ENCODE assay signal across 11 cellular contexts in genomic region chr1:39080269-39080826, GRCh38. TPM values are rescaled to one million over a fixed set of nuclear protein-coding genes. Genes with fewer than 3 reads are reported as not detected.
A peak's percentile ranks its signal among the peaks of the same experiment; 100 is the strongest.
DNase-seq lines count a peak whose midpoint lies in the region; ATAC-seq and TF ChIP-seq lines count a peak whose summit lies in the region.
"Had no signal": no experiment of that assay in that cellular context is flagged by ENCODE, and none has a peak within 500 bp of the region (broad histone marks: within the 10 kb centered on the region; RNA-seq: fewer than 3 reads in every experiment).

No MANE protein-coding gene starts in this region.

- H3K4me1 ChIP-seq in lower lobe of right lung (peaks cover 13% of the 10 kb centered on the region), testis (peaks cover 18% of the 10 kb centered on the region), transverse colon (peaks cover 0 to 17% (median 13%) of the 10 kb centered on the region in 4 donors)

- intact Hi-C loops in lower lobe of right lung (cut with DNase I) (no loop called here), testis (cut with DNase I; ENCODE audit: low total_unique reads) (no loop called here), transverse colon (cut with DNase I; ENCODE audit: low total_unique reads) (no loop called here)

- peak overlapping the region; percentile 65 for H3K4me3 Mint-ChIP-seq in activated naive CD4-positive, alpha-beta T cell treated with anti-CD3 and anti-CD28 coated beads, Interleukin-2, amount 10 ng/mL, durations not matched to agents 7 days and 5 days
- peak overlapping the region; percentile 79 for H3K4me3 Mint-ChIP-seq in activated naive CD8-positive, alpha-beta T cell treated with anti-CD3 and anti-CD28 coated beads, Interleukin-2, amount 10 ng/mL, durations not matched to agents 7 days and 5 days

- H3K4me1 Mint-ChIP-seq in activated naive CD4-positive, alpha-beta T cell treated with anti-CD3 and anti-CD28 coated beads, Interleukin-2, amount 10 ng/mL, durations not matched to agents 7 days and 5 days = peaks cover 8% of the 10 kb centered on the region
- no peaks in the 10 kb centered on the region for H3K4me1 Mint-ChIP-seq in activated naive CD8-positive, alpha-beta T cell treated with anti-CD3 and anti-CD28 coated beads, Interleukin-2, amount 10 ng/mL, durations not matched to agents 7 days and 5 days

- H3K27ac ChIP-seq in lower lobe of right lung (no peak overlapping the region), testis (peak overlapping the region; percentile 5 to 68), transverse colon (no peak overlapping the region)

- no peaks in the 10 kb centered on the region for H3K9me3 ChIP-seq in lower lobe of right lung
- no peaks in the 10 kb centered on the region for H3K9me3 ChIP-seq in testis
- no peaks in the 10 kb centered on the region for H3K9me3 ChIP-seq in transverse colon
- H3K9me3 ChIP-seq: tibial artery had no signal

- WGBS in testis, 2 donors = 46 to 59% methylated on average over 12 of the region's 12 CpGs
- 0 to 71% methylated on average over 1 to 12 of the region's 12 CpGs for WGBS in transverse colon (ENCODE audit: low coverage in 1 of 2), 2 donors

- TF ChIP-seq POLR2A in testis (IDR thresholded peaks at IDR 0.05) (no peak), transverse colon (IDR thresholded peaks at IDR 0.05) (no peak)

- in situ Hi-C loops in transverse colon (cut with MboI; ENCODE audit: low pct_ligation_motif_present in 1 of 4, low pct_unique_long_range_greater_than_20kb in 1 of 4, low sequenced_read_pairs in 3 of 4) = loop anchor here in 3 of 4 donors (10.0 to 25.0 kb wide), 2 partner anchors 206 to 457 kb away; partner anchors contain the start of gene MYCBP (in 1 of the 3)

- no peak for TF ChIP-seq EP300 in transverse colon (IDR thresholded peaks at IDR 0.05; ENCODE audit: low read depth)

- H3K9me3 Mint-ChIP-seq in activated naive CD4-positive, alpha-beta T cell treated with anti-CD3 and anti-CD28 coated beads, Interleukin-2, amount 10 ng/mL, durations not matched to agents 7 days and 5 days = no peaks in the 10 kb centered on the region
- H3K9me3 Mint-ChIP-seq in activated naive CD4-positive, alpha-beta T cell treated with anti-CD3 and anti-CD28 coated beads, Interleukin-2, amount 50 U/mL, for 72 hours = no peaks in the 10 kb centered on the region
- no peaks in the 10 kb centered on the region for H3K9me3 Mint-ChIP-seq in activated naive CD8-positive, alpha-beta T cell treated with anti-CD3 and anti-CD28 coated beads, Interleukin-2, amount 10 ng/mL, durations not matched to agents 7 days and 5 days

- H3K4me3 ChIP-seq in lower lobe of right lung (peak overlapping the region; percentile 55), testis (peak overlapping the region; percentile 62 to 66), transverse colon (peak overlapping the region in 1 of 4 donors; percentile 50)

- no peak for DNase-seq in activated naive CD4-positive, alpha-beta T cell treated with anti-CD3 and anti-CD28 coated beads, Interleukin-2, amount 10 ng/mL, durations not matched to agents 7 days and 5 days
- DNase-seq in activated naive CD4-positive, alpha-beta T cell treated with anti-CD3 and anti-CD28 coated beads, Interleukin-2, amount 50 U/mL, for 72 hours (ENCODE audit: low spot score in 2 of 2) = no peak
- no peak for DNase-seq in activated naive CD8-positive, alpha-beta T cell treated with anti-CD3 and anti-CD28 coated beads, Interleukin-2, amount 10 ng/mL, durations not matched to agents 7 days and 5 days
- DNase-seq in lower lobe of right lung (no peak), testis (no peak), transverse colon (no peak), NCI-H1694 treated with DMSO at 0.1 percent for 48 hours (lab: John Stamatoyannopoulos, UW) (no peak)
- DNase-seq in activated CD4-positive, CD25-positive, alpha-beta regulatory T cell (lab: John Stamatoyannopoulos, UW) = no peak
- DNase-seq: GOT3, NCI-H510A, tibial artery had no signal

- no peaks in the 10 kb centered on the region for H3K36me3 Mint-ChIP-seq in activated naive CD4-positive, alpha-beta T cell treated with anti-CD3 and anti-CD28 coated beads, Interleukin-2, amount 10 ng/mL, durations not matched to agents 7 days and 5 days
- peaks cover 10 to 14% of the 10 kb centered on the region in 2 donors for H3K36me3 Mint-ChIP-seq in activated naive CD4-positive, alpha-beta T cell treated with anti-CD3 and anti-CD28 coated beads, Interleukin-2, amount 50 U/mL, for 72 hours
- H3K36me3 Mint-ChIP-seq in activated naive CD8-positive, alpha-beta T cell treated with anti-CD3 and anti-CD28 coated beads, Interleukin-2, amount 10 ng/mL, durations not matched to agents 7 days and 5 days = no peaks in the 10 kb centered on the region

- POLR2A ChIA-PET in activated naive CD8-positive, alpha-beta T cell treated with anti-CD3 and anti-CD28 coated beads, Interleukin-2, amount 10 ng/mL, durations not matched to agents 7 days and 5 days (lab: Charles Lee) = no interaction called here

- CTCF ChIA-PET in activated naive CD4-positive, alpha-beta T cell treated with anti-CD3 and anti-CD28 coated beads, Interleukin-2, amount 10 ng/mL, durations not matched to agents 7 days and 5 days (lab: Charles Lee) = no interaction called here

- H3K36me3 ChIP-seq in lower lobe of right lung (no peaks in the 10 kb centered on the region), testis (ENCODE audit: low read depth, missing control alignments) (no peaks in the 10 kb centered on the region), transverse colon (no peaks in the 10 kb centered on the region)
- H3K36me3 ChIP-seq: tibial artery had no signal

- H3K27ac Mint-ChIP-seq in activated naive CD4-positive, alpha-beta T cell treated with anti-CD3 and anti-CD28 coated beads, Interleukin-2, amount 10 ng/mL, durations not matched to agents 7 days and 5 days = no peak overlapping the region
- H3K27ac Mint-ChIP-seq in activated naive CD4-positive, alpha-beta T cell treated with anti-CD3 and anti-CD28 coated beads, Interleukin-2, amount 50 U/mL, for 72 hours = no peak overlapping the region
- no peak overlapping the region for H3K27ac Mint-ChIP-seq in activated naive CD8-positive, alpha-beta T cell treated with anti-CD3 and anti-CD28 coated beads, Interleukin-2, amount 10 ng/mL, durations not matched to agents 7 days and 5 days

- no peak for TF ChIP-seq CTCF in lower lobe of right lung (IDR thresholded peaks at IDR 0.05)
- no peak for TF ChIP-seq CTCF in testis (IDR thresholded peaks at IDR 0.05)
- no peak for TF ChIP-seq CTCF in transverse colon (IDR thresholded peaks at IDR 0.05)

- peaks cover 70% of the 10 kb centered on the region for H3K27me3 Mint-ChIP-seq in activated naive CD4-positive, alpha-beta T cell treated with anti-CD3 and anti-CD28 coated beads, Interleukin-2, amount 10 ng/mL, durations not matched to agents 7 days and 5 days
- H3K27me3 Mint-ChIP-seq in activated naive CD8-positive, alpha-beta T cell treated with anti-CD3 and anti-CD28 coated beads, Interleukin-2, amount 10 ng/mL, durations not matched to agents 7 days and 5 days = peaks cover 47% of the 10 kb centered on the region

- no peak for ATAC-seq in activated naive CD4-positive, alpha-beta T cell treated with anti-CD3 and anti-CD28 coated beads, Interleukin-2, amount 50 U/mL, for 72 hours
- no peak for ATAC-seq in activated naive CD8-positive, alpha-beta T cell treated with anti-CD3 and anti-CD28 coated beads, Interleukin-2, amount 10 ng/mL, durations not matched to agents 7 days and 5 days (ENCODE audit: low read depth)
- no peak for ATAC-seq in lower lobe of right lung

- H3K27me3 ChIP-seq in lower lobe of right lung (ENCODE audit: low read depth) = peaks cover 22% of the 10 kb centered on the region
- no peaks in the 10 kb centered on the region for H3K27me3 ChIP-seq in testis
- peaks cover 53% of the 10 kb centered on the region for H3K27me3 ChIP-seq in transverse colon

RNA-seq across cellular contexts. Expression of gene NDUFS5, which starts 54.2 kb away (rescaled TPM):
- 100 to 1,000 TPM; 153 to 211 TPM for total RNA-seq in activated naive CD4-positive, alpha-beta T cell treated with anti-CD3 and anti-CD28 coated beads, Interleukin-2, amount 50 U/mL, for 72 hours
- total RNA-seq in activated naive CD8-positive, alpha-beta T cell treated with anti-CD3 and anti-CD28 coated beads, Interleukin-2, amount 10 ng/mL, durations not matched to agents 7 days and 5 days = 100 to 1,000 TPM; 107 to 113 TPM
- 140 TPM for total RNA-seq in lower lobe of right lung
- 100 to 1,000 TPM; 211 to 354 TPM for total RNA-seq in testis
- polyA plus RNA-seq in testis (ENCODE audit: insufficient read depth, low read depth, low replicate concordance) = 298 TPM
- 100 to 1,000 TPM in 3 of 4 donors, 10 to 100 TPM in 1; 99.9 to 418 (median 312) TPM for total RNA-seq in transverse colon

Comparison
In these comparisons a context has a peak if more than half of its experiments do, and no peak if none do; other contexts are left out.
1. H3K27ac ChIP-seq: peak in testis (2 of 2); none in lower lobe of right lung (single experiment) and transverse colon (0 of 4).